In the genomic region with DNA sequence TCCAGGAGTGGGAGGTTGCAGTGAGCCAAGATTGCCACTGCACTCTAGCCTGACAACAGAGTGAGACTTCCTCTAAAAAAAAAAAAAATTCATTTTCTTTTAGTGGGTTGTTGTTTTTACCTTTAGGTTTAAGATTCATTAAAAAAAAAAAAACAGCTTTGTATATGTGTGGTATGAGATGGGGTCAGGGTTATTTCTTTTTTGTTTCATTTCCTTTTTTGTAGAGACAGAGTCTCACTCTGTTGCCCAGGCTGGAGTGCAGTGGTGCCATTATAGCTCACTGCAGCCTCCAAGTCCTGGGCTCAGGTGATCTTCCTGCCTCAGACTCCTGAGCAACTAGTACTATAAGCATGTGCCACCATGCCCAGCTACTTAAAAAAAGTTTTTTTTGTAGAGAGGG, we compare ENCODE assay signal across 1 cellular context.
TF ChIP-seq lines count a peak whose summit lies in the region.

No MANE protein-coding gene starts in this region.

TF ChIP-seq in GM12878, 131 proteins besides CTCF, POLR2A, EP300 and RAD21 (continued from another document):
- TF ChIP-seq, protein P1, sequence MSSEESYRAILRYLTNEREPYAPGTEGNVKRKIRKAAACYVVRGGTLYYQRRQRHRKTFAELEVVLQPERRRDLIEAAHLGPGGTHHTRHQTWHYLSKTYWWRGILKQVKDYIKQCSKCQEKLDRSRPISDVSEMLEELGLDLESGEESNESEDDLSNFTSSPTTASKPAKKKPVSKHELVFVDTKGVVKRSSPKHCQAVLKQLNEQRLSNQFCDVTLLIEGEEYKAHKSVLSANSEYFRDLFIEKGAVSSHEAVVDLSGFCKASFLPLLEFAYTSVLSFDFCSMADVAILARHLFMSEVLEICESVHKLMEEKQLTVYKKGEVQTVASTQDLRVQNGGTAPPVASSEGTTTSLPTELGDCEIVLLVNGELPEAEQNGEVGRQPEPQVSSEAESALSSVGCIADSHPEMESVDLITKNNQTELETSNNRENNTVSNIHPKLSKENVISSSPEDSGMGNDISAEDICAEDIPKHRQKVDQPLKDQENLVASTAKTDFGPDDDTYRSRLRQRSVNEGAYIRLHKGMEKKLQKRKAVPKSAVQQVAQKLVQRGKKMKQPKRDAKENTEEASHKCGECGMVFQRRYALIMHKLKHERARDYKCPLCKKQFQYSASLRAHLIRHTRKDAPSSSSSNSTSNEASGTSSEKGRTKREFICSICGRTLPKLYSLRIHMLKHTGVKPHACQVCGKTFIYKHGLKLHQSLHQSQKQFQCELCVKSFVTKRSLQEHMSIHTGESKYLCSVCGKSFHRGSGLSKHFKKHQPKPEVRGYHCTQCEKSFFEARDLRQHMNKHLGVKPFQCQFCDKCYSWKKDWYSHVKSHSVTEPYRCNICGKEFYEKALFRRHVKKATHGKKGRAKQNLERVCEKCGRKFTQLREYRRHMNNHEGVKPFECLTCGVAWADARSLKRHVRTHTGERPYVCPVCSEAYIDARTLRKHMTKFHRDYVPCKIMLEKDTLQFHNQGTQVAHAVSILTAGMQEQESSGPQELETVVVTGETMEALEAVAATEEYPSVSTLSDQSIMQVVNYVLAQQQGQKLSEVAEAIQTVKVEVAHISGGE (CRISPR knock-in tag; IDR thresholded peaks at IDR 0.05), result no peak
- TF ChIP-seq TCF12 (IDR thresholded peaks at IDR 0.05; ENCODE audit: low read depth, low read length) (no peak), ZNF384 (IDR thresholded peaks at IDR 0.05; ENCODE audit: borderline replicate concordance, low read depth, low read length) (peak; percentile 38; the same call in 1 of the 2 replicates), JUNB (IDR thresholded peaks at IDR 0.05) (no peak), KAT2A (conservative IDR thresholded peaks at IDR 0.05; ENCODE audit: control insufficient read depth, low read depth, low read length) (no peak), SMAD1 (IDR thresholded peaks at IDR 0.05; ENCODE audit: low read depth, partially characterized antibody) (no peak), FOXK2 (IDR thresholded peaks at IDR 0.05) (no peak), IRF4 (IDR thresholded peaks at IDR 0.05; ENCODE audit: low read depth, low read length) (no peak)
- TF ChIP-seq, protein P2, sequence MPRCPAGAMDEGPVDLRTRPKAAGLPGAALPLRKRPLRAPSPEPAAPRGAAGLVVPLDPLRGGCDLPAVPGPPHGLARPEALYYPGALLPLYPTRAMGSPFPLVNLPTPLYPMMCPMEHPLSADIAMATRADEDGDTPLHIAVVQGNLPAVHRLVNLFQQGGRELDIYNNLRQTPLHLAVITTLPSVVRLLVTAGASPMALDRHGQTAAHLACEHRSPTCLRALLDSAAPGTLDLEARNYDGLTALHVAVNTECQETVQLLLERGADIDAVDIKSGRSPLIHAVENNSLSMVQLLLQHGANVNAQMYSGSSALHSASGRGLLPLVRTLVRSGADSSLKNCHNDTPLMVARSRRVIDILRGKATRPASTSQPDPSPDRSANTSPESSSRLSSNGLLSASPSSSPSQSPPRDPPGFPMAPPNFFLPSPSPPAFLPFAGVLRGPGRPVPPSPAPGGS (IDR thresholded peaks at IDR 0.05; ENCODE audit: borderline replicate concordance, insufficient read depth, low read depth, low read length, poor library complexity, severe bottlenecking), result no peak
TF ChIP-seq in GM12878: peak in this region for 2.
